Comparison of ENCODE assay signal across 8 cellular contexts in the genomic region with DNA sequence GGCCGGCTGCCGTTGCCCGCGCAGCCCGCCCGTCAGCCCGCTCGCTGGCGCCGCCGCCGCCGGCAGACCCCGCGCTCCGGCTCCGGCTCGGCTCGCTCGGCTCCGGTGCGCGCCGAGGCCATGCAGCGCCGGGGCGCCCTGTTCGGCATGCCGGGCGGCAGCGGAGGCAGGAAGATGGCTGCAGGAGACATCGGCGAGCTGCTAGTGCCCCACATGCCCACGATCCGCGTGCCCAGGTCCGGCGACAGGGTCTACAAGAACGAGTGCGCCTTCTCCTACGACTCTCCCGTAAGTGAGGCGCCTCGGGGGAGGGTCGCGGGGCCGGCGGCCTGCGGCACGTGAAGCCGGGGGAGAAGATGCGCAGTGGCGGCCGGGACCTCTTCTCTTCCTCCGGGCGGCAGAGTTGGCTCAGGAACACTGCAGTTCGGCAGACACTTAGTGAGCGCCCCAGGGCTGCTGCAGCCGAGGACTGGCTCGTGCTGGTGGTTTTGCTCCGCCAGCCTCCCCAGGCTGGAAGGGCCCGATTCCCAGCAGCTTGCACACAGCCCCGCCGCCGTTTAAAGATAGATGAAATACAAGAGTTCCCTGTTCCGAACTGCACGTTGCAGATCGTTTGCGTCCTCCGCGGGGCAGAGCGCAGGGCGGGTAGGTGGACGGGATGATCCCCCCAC. TPM values are rescaled to one million over a fixed set of nuclear protein-coding genes. Genes with fewer than 3 reads are reported as not detected.
DNase-seq lines count a peak whose midpoint lies in the region; ATAC-seq and TF ChIP-seq lines count a peak whose summit lies in the region.

No MANE protein-coding gene starts in this region.

- DNase-seq in NCI-H510A (lab: John Stamatoyannopoulos, UW): peak; percentile 65
- DNase-seq in activated CD4-positive, alpha-beta T cell treated with anti-CD3 and anti-CD28 coated beads, Interleukin-2, amount 50 U/mL, for 24 hours (ENCODE audit: low read depth in 1 of 2, low spot score in 1 of 2): peak; percentile 53 to 54
- DNase-seq in dermis microvascular lymphatic vessel endothelial cell (ENCODE audit: low read depth in 2 of 2): peak; percentile 48 to 82
- DNase-seq in lower leg skin (ENCODE audit: low spot score in 2 of 2): peak; percentile 63 to 95
- DNase-seq in stimulated activated CD4-positive, alpha-beta T cell treated with anti-CD3 and anti-CD28 coated beads, Interleukin-4, amount 100 ng/mL, for 4 hours: peak; percentile 59 to 64

- intact Hi-C loops in lower leg skin (cut with DNase I; ENCODE audit: low total_unique reads): no loop called here

- H3K27me3 ChIP-seq in BLaER1 treated with 17β-estradiol and CSF1 and Interleukin-3, amounts not matched to agents 10 nM and 100 nM: no peaks in the 10 kb centered on the region

- peaks cover 0 to 45% (median 37%) of the 10 kb centered on the region in 11 experiments; a peak in 18 of 22 replicates for H4K20me1 ChIP-seq in BLaER1 treated with 17β-estradiol and CSF1 and Interleukin-3, amounts not matched to agents 10 nM and 100 nM

- H3K4me3 ChIP-seq in BLaER1 treated with 17β-estradiol and CSF1 and Interleukin-3, amounts not matched to agents 10 nM and 100 nM: peak overlapping the region; percentile 84 to 93 (median 88)
- H3K4me3 ChIP-seq in lower leg skin (ENCODE audit: low read depth, poor library complexity, severe bottlenecking): peak overlapping the region; percentile 83

- ATAC-seq in HG03354 (IDR thresholded peaks at IDR 0.05; ENCODE audit: poor library complexity, severe bottlenecking, unreplicated experiment): peak; percentile 61

- H3K9ac ChIP-seq in BLaER1 treated with 17β-estradiol and CSF1 and Interleukin-3, amounts not matched to agents 10 nM and 100 nM: peak overlapping the region; percentile 83 to 99 (median 99)

- peaks cover 24 to 47% (median 33%) of the 10 kb centered on the region in 10 experiments for H3K4me1 ChIP-seq in BLaER1 treated with 17β-estradiol and CSF1 and Interleukin-3, amounts not matched to agents 10 nM and 100 nM

- peaks cover 0 to 23% (median 16%) of the 10 kb centered on the region in 11 experiments; a peak in 14 of 22 replicates for H3K36me3 ChIP-seq in BLaER1 treated with 17β-estradiol and CSF1 and Interleukin-3, amounts not matched to agents 10 nM and 100 nM

- 1% methylated on average over 20 to 44 of the region's 74 CpGs for WGBS in lower leg skin, 2 donors

- no peaks in the 10 kb centered on the region for H3K9me3 ChIP-seq in BLaER1 treated with 17β-estradiol and CSF1 and Interleukin-3, amounts not matched to agents 10 nM and 100 nM (replicated peaks in 1 of 11)

- H3K4me2 ChIP-seq in BLaER1 treated with 17β-estradiol and CSF1 and Interleukin-3, amounts not matched to agents 10 nM and 100 nM: peak overlapping the region; percentile 78 to 96 (median 87)

- no peak for TF ChIP-seq CTCF in lower leg skin (IDR thresholded peaks at IDR 0.05)

- TF ChIP-seq POLR2A in GM19099 (IDR thresholded peaks at IDR 0.05; ENCODE audit: extremely low read depth, insufficient read length, low read depth) (peak; percentile 56), lower leg skin (IDR thresholded peaks at IDR 0.05) (no peak)

- H3K27ac ChIP-seq in BLaER1 treated with 17β-estradiol and CSF1 and Interleukin-3, amounts not matched to agents 10 nM and 100 nM: peak overlapping the region; percentile 76 to 99 (median 98)

RNA-seq across cellular contexts. Expression of a gene that starts 0.4 kb away (rescaled TPM):
- 18.5 and 38.1 TPM in 2 replicates for total RNA-seq in dermis microvascular lymphatic vessel endothelial cell
- 1 to 10 TPM; 1.6 to 9.4 (median 5.8) TPM for total RNA-seq in lower leg skin

RNA-seq across cellular contexts. Expression of a gene that starts 48.6 kb away (rescaled TPM):
- 78.3 and 81.6 TPM in 2 replicates for total RNA-seq in dermis microvascular lymphatic vessel endothelial cell
- 10 to 100 TPM; 61.1 to 92.5 (median 78.3) TPM for total RNA-seq in lower leg skin

RNA-seq across cellular contexts. Expression of a gene that starts 48.8 kb away (rescaled TPM):
- total RNA-seq in dermis microvascular lymphatic vessel endothelial cell (17.8 and 22.3 TPM in 2 replicates), lower leg skin (10 to 100 TPM; 10.5 to 19.7 (median 15.7) TPM)

Comparison
In these comparisons a context has a peak if more than half of its experiments do, and no peak if none do; other contexts are left out.
1. Peak in every context shown above with its lines: DNase-seq, ATAC-seq, H3K4me3 ChIP-seq and H3K27ac ChIP-seq.